ENCODE assay signal across 1 cellular context in the genomic region with DNA sequence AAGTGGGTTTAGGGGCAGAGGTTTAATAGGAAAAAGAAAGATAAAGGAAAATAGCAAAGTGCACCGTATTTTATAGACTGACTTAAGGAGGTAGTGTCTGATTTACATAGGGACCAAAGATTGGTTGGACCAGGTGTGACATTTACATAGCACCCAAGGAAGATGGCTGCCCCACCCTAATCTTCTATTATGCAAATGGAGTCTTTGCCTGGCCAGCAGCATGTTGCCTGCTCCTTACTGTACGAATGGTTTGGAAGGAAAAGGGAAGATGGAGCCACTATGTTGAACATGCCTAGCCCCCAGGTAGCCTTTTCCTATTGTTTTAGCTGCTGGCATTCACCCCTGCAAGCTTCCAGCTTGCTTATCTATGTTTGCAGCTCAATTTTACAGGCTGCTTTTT.
TF ChIP-seq lines count a peak whose summit lies in the region.

No MANE protein-coding gene starts in this region.

TF ChIP-seq in H1, 55 proteins besides CTCF, POLR2A, EP300 and RAD21 (continued from another document):
- TF ChIP-seq, protein P1, sequence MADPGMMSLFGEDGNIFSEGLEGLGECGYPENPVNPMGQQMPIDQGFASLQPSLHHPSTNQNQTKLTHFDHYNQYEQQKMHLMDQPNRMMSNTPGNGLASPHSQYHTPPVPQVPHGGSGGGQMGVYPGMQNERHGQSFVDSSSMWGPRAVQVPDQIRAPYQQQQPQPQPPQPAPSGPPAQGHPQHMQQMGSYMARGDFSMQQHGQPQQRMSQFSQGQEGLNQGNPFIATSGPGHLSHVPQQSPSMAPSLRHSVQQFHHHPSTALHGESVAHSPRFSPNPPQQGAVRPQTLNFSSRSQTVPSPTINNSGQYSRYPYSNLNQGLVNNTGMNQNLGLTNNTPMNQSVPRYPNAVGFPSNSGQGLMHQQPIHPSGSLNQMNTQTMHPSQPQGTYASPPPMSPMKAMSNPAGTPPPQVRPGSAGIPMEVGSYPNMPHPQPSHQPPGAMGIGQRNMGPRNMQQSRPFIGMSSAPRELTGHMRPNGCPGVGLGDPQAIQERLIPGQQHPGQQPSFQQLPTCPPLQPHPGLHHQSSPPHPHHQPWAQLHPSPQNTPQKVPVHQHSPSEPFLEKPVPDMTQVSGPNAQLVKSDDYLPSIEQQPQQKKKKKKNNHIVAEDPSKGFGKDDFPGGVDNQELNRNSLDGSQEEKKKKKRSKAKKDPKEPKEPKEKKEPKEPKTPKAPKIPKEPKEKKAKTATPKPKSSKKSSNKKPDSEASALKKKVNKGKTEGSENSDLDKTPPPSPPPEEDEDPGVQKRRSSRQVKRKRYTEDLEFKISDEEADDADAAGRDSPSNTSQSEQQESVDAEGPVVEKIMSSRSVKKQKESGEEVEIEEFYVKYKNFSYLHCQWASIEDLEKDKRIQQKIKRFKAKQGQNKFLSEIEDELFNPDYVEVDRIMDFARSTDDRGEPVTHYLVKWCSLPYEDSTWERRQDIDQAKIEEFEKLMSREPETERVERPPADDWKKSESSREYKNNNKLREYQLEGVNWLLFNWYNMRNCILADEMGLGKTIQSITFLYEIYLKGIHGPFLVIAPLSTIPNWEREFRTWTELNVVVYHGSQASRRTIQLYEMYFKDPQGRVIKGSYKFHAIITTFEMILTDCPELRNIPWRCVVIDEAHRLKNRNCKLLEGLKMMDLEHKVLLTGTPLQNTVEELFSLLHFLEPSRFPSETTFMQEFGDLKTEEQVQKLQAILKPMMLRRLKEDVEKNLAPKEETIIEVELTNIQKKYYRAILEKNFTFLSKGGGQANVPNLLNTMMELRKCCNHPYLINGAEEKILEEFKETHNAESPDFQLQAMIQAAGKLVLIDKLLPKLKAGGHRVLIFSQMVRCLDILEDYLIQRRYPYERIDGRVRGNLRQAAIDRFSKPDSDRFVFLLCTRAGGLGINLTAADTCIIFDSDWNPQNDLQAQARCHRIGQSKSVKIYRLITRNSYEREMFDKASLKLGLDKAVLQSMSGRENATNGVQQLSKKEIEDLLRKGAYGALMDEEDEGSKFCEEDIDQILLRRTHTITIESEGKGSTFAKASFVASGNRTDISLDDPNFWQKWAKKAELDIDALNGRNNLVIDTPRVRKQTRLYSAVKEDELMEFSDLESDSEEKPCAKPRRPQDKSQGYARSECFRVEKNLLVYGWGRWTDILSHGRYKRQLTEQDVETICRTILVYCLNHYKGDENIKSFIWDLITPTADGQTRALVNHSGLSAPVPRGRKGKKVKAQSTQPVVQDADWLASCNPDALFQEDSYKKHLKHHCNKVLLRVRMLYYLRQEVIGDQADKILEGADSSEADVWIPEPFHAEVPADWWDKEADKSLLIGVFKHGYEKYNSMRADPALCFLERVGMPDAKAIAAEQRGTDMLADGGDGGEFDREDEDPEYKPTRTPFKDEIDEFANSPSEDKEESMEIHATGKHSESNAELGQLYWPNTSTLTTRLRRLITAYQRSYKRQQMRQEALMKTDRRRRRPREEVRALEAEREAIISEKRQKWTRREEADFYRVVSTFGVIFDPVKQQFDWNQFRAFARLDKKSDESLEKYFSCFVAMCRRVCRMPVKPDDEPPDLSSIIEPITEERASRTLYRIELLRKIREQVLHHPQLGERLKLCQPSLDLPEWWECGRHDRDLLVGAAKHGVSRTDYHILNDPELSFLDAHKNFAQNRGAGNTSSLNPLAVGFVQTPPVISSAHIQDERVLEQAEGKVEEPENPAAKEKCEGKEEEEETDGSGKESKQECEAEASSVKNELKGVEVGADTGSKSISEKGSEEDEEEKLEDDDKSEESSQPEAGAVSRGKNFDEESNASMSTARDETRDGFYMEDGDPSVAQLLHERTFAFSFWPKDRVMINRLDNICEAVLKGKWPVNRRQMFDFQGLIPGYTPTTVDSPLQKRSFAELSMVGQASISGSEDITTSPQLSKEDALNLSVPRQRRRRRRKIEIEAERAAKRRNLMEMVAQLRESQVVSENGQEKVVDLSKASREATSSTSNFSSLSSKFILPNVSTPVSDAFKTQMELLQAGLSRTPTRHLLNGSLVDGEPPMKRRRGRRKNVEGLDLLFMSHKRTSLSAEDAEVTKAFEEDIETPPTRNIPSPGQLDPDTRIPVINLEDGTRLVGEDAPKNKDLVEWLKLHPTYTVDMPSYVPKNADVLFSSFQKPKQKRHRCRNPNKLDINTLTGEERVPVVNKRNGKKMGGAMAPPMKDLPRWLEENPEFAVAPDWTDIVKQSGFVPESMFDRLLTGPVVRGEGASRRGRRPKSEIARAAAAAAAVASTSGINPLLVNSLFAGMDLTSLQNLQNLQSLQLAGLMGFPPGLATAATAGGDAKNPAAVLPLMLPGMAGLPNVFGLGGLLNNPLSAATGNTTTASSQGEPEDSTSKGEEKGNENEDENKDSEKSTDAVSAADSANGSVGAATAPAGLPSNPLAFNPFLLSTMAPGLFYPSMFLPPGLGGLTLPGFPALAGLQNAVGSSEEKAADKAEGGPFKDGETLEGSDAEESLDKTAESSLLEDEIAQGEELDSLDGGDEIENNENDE (IDR thresholded peaks at IDR 0.05; ENCODE audit: insufficient replicate concordance, low read length), result no peak
- no peak for TF ChIP-seq SRF (IDR thresholded peaks at IDR 0.05; ENCODE audit: low read depth, low read length)
- no peak for TF ChIP-seq SP4 (IDR thresholded peaks at IDR 0.05; ENCODE audit: low read length)
- no peak for TF ChIP-seq NANOG (IDR thresholded peaks at IDR 0.05; ENCODE audit: insufficient read depth, low read depth, low read length, poor library complexity, severe bottlenecking)
- TF ChIP-seq YY1 (IDR thresholded peaks at IDR 0.05; ENCODE audit: low read depth, low read length), result peak; percentile 78
